ENCODE assay signal across 9 cellular contexts in genomic region chr1:8524637-8525157, GRCh38.
DNase-seq lines count a peak whose midpoint lies in the region; ATAC-seq and TF ChIP-seq lines count a peak whose summit lies in the region.
"Had no signal": no experiment of that assay in that cellular context is flagged by ENCODE, and none has a peak within 500 bp of the region (broad histone marks: within the 10 kb centered on the region; RNA-seq: fewer than 3 reads in every experiment).

No MANE protein-coding gene starts in this region.

- DNase-seq in GM12865 (ENCODE audit: low read depth) (peak; percentile 33), SK-N-MC (ENCODE audit: low read depth, low spot score) (no peak), SHP77 (lab: John Stamatoyannopoulos, UW) (no peak), NCI-H146 (lab: John Stamatoyannopoulos, UW) (no peak), left lobe of liver (ENCODE audit: low spot score) (no peak)
- DNase-seq in stimulated activated naive B cell treated with anti-CD40 and anti-IgM and Interleukin-4, amounts not matched to agents 10 μg/mL and 1 μg/mL and 100 μg/mL, for 72 hours = no peak
- DNase-seq: NCI-H1436 had no signal

- no peak for TF ChIP-seq CTCF in GM12865 (IDR thresholded peaks at IDR 0.05; ENCODE audit: insufficient read depth, low read depth, low read length, missing control alignments)
- TF ChIP-seq CTCF in gastroesophageal sphincter (IDR thresholded peaks at IDR 0.05) = no peak

- no peak for TF ChIP-seq POLR2A in gastroesophageal sphincter (IDR thresholded peaks at IDR 0.05)

- peak overlapping the region; percentile 69 for H3K9ac ChIP-seq in SK-N-MC (ENCODE audit: insufficient read length)

- ATAC-seq in gastroesophageal sphincter = no peak
- ATAC-seq in stimulated activated naive B cell treated with anti-CD40 and anti-IgM and Interleukin-4, amounts not matched to agents 10 μg/mL and 1 μg/mL and 100 μg/mL, for 72 hours (replicated peaks) = no peak
- ATAC-seq in HG03432 (IDR thresholded peaks at IDR 0.05; ENCODE audit: unreplicated experiment) = no peak
- ATAC-seq in left lobe of liver = no peak

- H3K36me3 ChIP-seq in SK-N-MC (ENCODE audit: insufficient read depth, low read length) = 0 out of 2 replicates have a peak, but pooled peaks cover 4% of the 10 kb centered on the region
- peaks cover 0 to 5% of the 10 kb centered on the region in 2 donors for H3K36me3 ChIP-seq in gastroesophageal sphincter

- H3K9me3 ChIP-seq in SK-N-MC (ENCODE audit: low read depth, low read length) (no peaks in the 10 kb centered on the region), gastroesophageal sphincter (no peaks in the 10 kb centered on the region)

- H3K36me3 Mint-ChIP-seq in stimulated activated naive B cell treated with anti-CD40 and anti-IgM and Interleukin-4, amounts not matched to agents 10 μg/mL and 1 μg/mL and 100 μg/mL, for 72 hours = peaks cover 19 to 43% of the 10 kb centered on the region in 2 donors

- no peak overlapping the region for H3K27ac ChIP-seq in SK-N-MC
- peak overlapping the region in 3 of 4 donors; percentile 71 to 88 (median 83) for H3K27ac ChIP-seq in gastroesophageal sphincter

- no peak overlapping the region for H3K4me3 Mint-ChIP-seq in stimulated activated naive B cell treated with anti-CD40 and anti-IgM and Interleukin-4, amounts not matched to agents 10 μg/mL and 1 μg/mL and 100 μg/mL, for 72 hours

- H3K4me1 ChIP-seq in gastroesophageal sphincter = peaks cover 5 to 61% (median 17%) of the 10 kb centered on the region in 3 donors

- 9 to 28% methylated on average over 1 to 2 of the region's 2 CpGs for WGBS in gastroesophageal sphincter (ENCODE audit: low coverage in 1 of 2), 2 donors

- no peaks in the 10 kb centered on the region for H3K27me3 ChIP-seq in gastroesophageal sphincter

- H3K4me3 ChIP-seq in GM12865 (ENCODE audit: low read depth, low read length) = peak overlapping the region; percentile 15
- peak overlapping the region; percentile 76 for H3K4me3 ChIP-seq in SK-N-MC
- peak overlapping the region; percentile 42 to 62 for H3K4me3 ChIP-seq in gastroesophageal sphincter

- TF ChIP-seq EP300 in gastroesophageal sphincter (IDR thresholded peaks at IDR 0.05) = no peak

- peaks cover 22 to 31% of the 10 kb centered on the region in 2 donors for H3K4me1 Mint-ChIP-seq in stimulated activated naive B cell treated with anti-CD40 and anti-IgM and Interleukin-4, amounts not matched to agents 10 μg/mL and 1 μg/mL and 100 μg/mL, for 72 hours

- peaks cover 0 to 2% of the 10 kb centered on the region in 2 donors for H3K9me3 Mint-ChIP-seq in stimulated activated naive B cell treated with anti-CD40 and anti-IgM and Interleukin-4, amounts not matched to agents 10 μg/mL and 1 μg/mL and 100 μg/mL, for 72 hours

- peak overlapping the region; percentile 52 for H3K27ac Mint-ChIP-seq in stimulated activated naive B cell treated with anti-CD40 and anti-IgM and Interleukin-4, amounts not matched to agents 10 μg/mL and 1 μg/mL and 100 μg/mL, for 72 hours

- no peaks in the 10 kb centered on the region for H3K27me3 Mint-ChIP-seq in stimulated activated naive B cell treated with anti-CD40 and anti-IgM and Interleukin-4, amounts not matched to agents 10 μg/mL and 1 μg/mL and 100 μg/mL, for 72 hours

Comparison
In these comparisons a context has a peak if more than half of its experiments do, and no peak if none do; other contexts are left out.
1. H3K4me3 ChIP-seq: peak in every context shown above with its lines; median percentile 76 in SK-N-MC; 52 in gastroesophageal sphincter; 15 in GM12865.